In genomic region chr4:67456577-67457196, GRCh38 we compare ENCODE assay signal across 23 cellular contexts.
"Had no signal": no experiment of that assay in that cellular context is flagged by ENCODE, and none has a peak within 500 bp of the region (broad histone marks: within the 10 kb centered on the region; RNA-seq: fewer than 3 reads in every experiment).

No MANE protein-coding gene starts in this region.

- H3K27ac Mint-ChIP-seq: activated CD4-positive, alpha-beta T cell treated with anti-CD3 and anti-CD28 coated beads, Interleukin-2, amount 10 ng/mL, durations not matched to agents 24 days and 14 days; activated CD8-positive, alpha-beta T cell treated with anti-CD3 and anti-CD28 coated beads, Interleukin-2, amount 10 ng/mL, durations not matched to agents 7 days and 5 days; activated naive CD8-positive, alpha-beta T cell treated with anti-CD3 and anti-CD28 coated beads, Interleukin-2, amount 10 ng/mL, durations not matched to agents 7 days and 5 days; activated T-cell treated with anti-CD3 and anti-CD28 coated beads, Interleukin-2, amount 50 U/mL, for 72 hours; dendritic cell treated with granulocyte-macrophage colony-stimulating factor and Interleukin-4, amounts not matched to agents 40 ng/mL and 50 ng/mL, for 4 days; T-cell had no signal

- H3K27ac ChIP-seq: epithelial cell of prostate, gastroesophageal sphincter, heart right ventricle, neutrophil, parathyroid adenoma, stomach, thoracic aorta had no signal

- H3K27me3 Mint-ChIP-seq: activated CD4-positive, alpha-beta T cell treated with anti-CD3 and anti-CD28 coated beads, Interleukin-2, amount 10 ng/mL, durations not matched to agents 24 days and 14 days; activated naive CD8-positive, alpha-beta T cell treated with anti-CD3 and anti-CD28 coated beads, Interleukin-2, amount 10 ng/mL, durations not matched to agents 7 days and 5 days; dendritic cell treated with granulocyte-macrophage colony-stimulating factor and Interleukin-4, amounts not matched to agents 40 ng/mL and 50 ng/mL, for 4 days; naive thymus-derived CD8-positive, alpha-beta T cell; T-cell had no signal

- H3K9me3 ChIP-seq: gastroesophageal sphincter, neutrophil, stomach had no signal

- DNase-seq: activated CD4-positive, alpha-beta T cell treated with anti-CD3 and anti-CD28 coated beads, Interleukin-2, amount 10 ng/mL, durations not matched to agents 24 days and 14 days; activated CD4-positive, CD25-positive, alpha-beta regulatory T cell; activated CD8-positive, alpha-beta memory T cell treated with anti-CD3 and anti-CD28 coated beads, Interleukin-2, amount 50 U/mL, for 4 hours; activated CD8-positive, alpha-beta T cell treated with anti-CD3 and anti-CD28 coated beads, Interleukin-2, amount 10 ng/mL, durations not matched to agents 7 days and 5 days; activated gamma-delta T cell treated with Interleukin-2 at 50 U/mL for 16 hours; activated naive CD8-positive, alpha-beta T cell treated with anti-CD3 and anti-CD28 coated beads, Interleukin-2, amount 10 ng/mL, durations not matched to agents 7 days and 5 days; activated T-cell treated with anti-CD3 and anti-CD28 coated beads, Interleukin-2, amount 50 U/mL, for 72 hours; cerebellar nuclear complex; heart right ventricle; islet precursor cell; mammary epithelial cell; naive thymus-derived CD8-positive, alpha-beta T cell; stimulated activated CD4-positive, alpha-beta T cell treated with anti-CD3 and anti-CD28 coated beads, Interleukin-12 subunit alpha, Interleukin-12 subunit beta, amount 100 ng/mL, for 4 hours; stimulated activated CD4-positive, alpha-beta T cell treated with anti-CD3 and anti-CD28 coated beads, Interleukin-2, amount 100 ng/mL, for 24 hours; stomach; T-cell had no signal

- H3K4me3 Mint-ChIP-seq: activated CD4-positive, alpha-beta T cell treated with anti-CD3 and anti-CD28 coated beads, Interleukin-2, amount 10 ng/mL, durations not matched to agents 24 days and 14 days; activated CD8-positive, alpha-beta T cell treated with anti-CD3 and anti-CD28 coated beads, Interleukin-2, amount 10 ng/mL, durations not matched to agents 7 days and 5 days; activated naive CD8-positive, alpha-beta T cell treated with anti-CD3 and anti-CD28 coated beads, Interleukin-2, amount 10 ng/mL, durations not matched to agents 7 days and 5 days; activated T-cell treated with anti-CD3 and anti-CD28 coated beads, Interleukin-2, amount 50 U/mL, for 72 hours; dendritic cell treated with granulocyte-macrophage colony-stimulating factor and Interleukin-4, amounts not matched to agents 40 ng/mL and 50 ng/mL, for 4 days; naive thymus-derived CD8-positive, alpha-beta T cell; T-cell had no signal

- H3K4me1 ChIP-seq: gastroesophageal sphincter, parathyroid adenoma, stomach had no signal

- H3K9me3 Mint-ChIP-seq: dendritic cell treated with granulocyte-macrophage colony-stimulating factor and Interleukin-4, amounts not matched to agents 40 ng/mL and 50 ng/mL, for 4 days had no signal

- H3K27me3 ChIP-seq: gastroesophageal sphincter, heart right ventricle, neutrophil, stomach had no signal

- ATAC-seq: activated CD8-positive, alpha-beta T cell treated with anti-CD3 and anti-CD28 coated beads, Interleukin-2, amount 10 ng/mL, durations not matched to agents 7 days and 5 days; activated T-cell treated with anti-CD3 and anti-CD28 coated beads, Interleukin-2, amount 50 U/mL, for 72 hours; gastroesophageal sphincter; left lobe of liver; naive thymus-derived CD8-positive, alpha-beta T cell; T-cell had no signal

- H3K4me3 ChIP-seq: gastroesophageal sphincter, heart right ventricle, stomach, thoracic aorta had no signal
